In genomic region chr6:30821862-30822784, GRCh38 we compare ENCODE assay signal across 8 cellular contexts.
DNase-seq lines count a peak whose midpoint lies in the region; ATAC-seq and TF ChIP-seq lines count a peak whose summit lies in the region.

No MANE protein-coding gene starts in this region.

- TF ChIP-seq CTCF in LNCAP (IDR thresholded peaks at IDR 0.05) (peak; percentile 60; the same call in 1 of the 2 replicates), body of pancreas (IDR thresholded peaks at IDR 0.05) (peak; percentile 6 to 61 (median 54)), type B pancreatic cell (conservative IDR thresholded peaks at IDR 0.05) (peak; percentile 71)

- no peak overlapping the region for H3K4me3 Mint-ChIP-seq in type B pancreatic cell

- H3K36me3 Mint-ChIP-seq in type B pancreatic cell = no peaks in the 10 kb centered on the region

- no peak overlapping the region for H3K4me3 ChIP-seq in body of pancreas

- peaks cover 13% of the 10 kb centered on the region for H3K4me1 ChIP-seq in body of pancreas

- ATAC-seq in body of pancreas = peak; percentile 49

- H3K9me3 Mint-ChIP-seq in type B pancreatic cell = peaks cover 6% of the 10 kb centered on the region

- H3K9me3 ChIP-seq in body of pancreas = no peaks in the 10 kb centered on the region

- no peaks in the 10 kb centered on the region for H3K27me3 Mint-ChIP-seq in type B pancreatic cell

- H3K36me3 ChIP-seq in body of pancreas (replicated peaks in 1 of 2; ENCODE audit: insufficient read depth in 1 of 2, low read depth in 2 of 2) = no peaks in the 10 kb centered on the region

- intact Hi-C loops in body of pancreas (cut with DNase I) = no loop called here

- no peak for TF ChIP-seq POLR2A in body of pancreas (IDR thresholded peaks at IDR 0.05)

- 29 to 30% methylated on average over 6 of the region's 6 CpGs for WGBS in body of pancreas, 2 donors

- DNase-seq in NCI-H1092 treated with DMSO at 0.1 percent for 48 hours (lab: John Stamatoyannopoulos, UW) (peak; percentile 4), NCI-H1092 (lab: John Stamatoyannopoulos, UW) (no peak), body of pancreas (peak in 2 of 4 donors; percentile 23 to 44), left kidney (ENCODE audit: low read depth, low spot score) (peak; percentile 63), type B pancreatic cell (ENCODE audit: extremely low spot score, unreplicated experiment) (no peak), activated gamma-delta T cell treated with Interleukin-2 at 50 U/mL for 16 hours (no peak), NK-92 (lab: John Stamatoyannopoulos, UW; ENCODE audit: unreplicated experiment) (no peak)

- peaks cover 29% of the 10 kb centered on the region for H3K4me1 Mint-ChIP-seq in type B pancreatic cell (ENCODE audit: unreplicated experiment)

- H3K27ac ChIP-seq in body of pancreas = peak overlapping the region in 1 of 4 donors; percentile 49

- no peaks in the 10 kb centered on the region for H3K27me3 ChIP-seq in body of pancreas

- H3K27ac Mint-ChIP-seq in type B pancreatic cell = peak overlapping the region; percentile 59

Comparison
In these comparisons a context has a peak if more than half of its experiments do, and no peak if none do; other contexts are left out.
1. DNase-seq: peak in NCI-H1092 treated with DMSO at 0.1 percent for 48 hours (single experiment) and left kidney (single experiment); none in NCI-H1092 (single experiment), type B pancreatic cell (single experiment), activated gamma-delta T cell treated with Interleukin-2 at 50 U/mL for 16 hours (single experiment) and NK-92 (single experiment).
2. Peak in every context shown above with its lines, with median percentiles within 50 percentile points of each other: CTCF ChIP-seq.